1 cellular context compared by ENCODE assay signal in genomic region chr17:4523946-4524345, GRCh38.
TF ChIP-seq lines count a peak whose summit lies in the region.

No MANE protein-coding gene starts in this region.

TF ChIP-seq in HepG2, 621 proteins besides CTCF, POLR2A, EP300 and RAD21:
- TF ChIP-seq MATR3 (CRISPR knock-in tag; IDR thresholded peaks at IDR 0.05) (no peak), FOXC1 (CRISPR knock-in tag; IDR thresholded peaks at IDR 0.05; ENCODE audit: borderline replicate concordance) (no peak), SRSF9 (IDR thresholded peaks at IDR 0.05; ENCODE audit: borderline replicate concordance, insufficient read depth, low read depth, low read length, poor library complexity, severe bottlenecking) (no peak), ZNF768 (CRISPR knock-in tag; IDR thresholded peaks at IDR 0.05) (peak; percentile 89), ZNF430 (CRISPR knock-in tag; IDR thresholded peaks at IDR 0.05) (no peak)
- TF ChIP-seq, protein P1, sequence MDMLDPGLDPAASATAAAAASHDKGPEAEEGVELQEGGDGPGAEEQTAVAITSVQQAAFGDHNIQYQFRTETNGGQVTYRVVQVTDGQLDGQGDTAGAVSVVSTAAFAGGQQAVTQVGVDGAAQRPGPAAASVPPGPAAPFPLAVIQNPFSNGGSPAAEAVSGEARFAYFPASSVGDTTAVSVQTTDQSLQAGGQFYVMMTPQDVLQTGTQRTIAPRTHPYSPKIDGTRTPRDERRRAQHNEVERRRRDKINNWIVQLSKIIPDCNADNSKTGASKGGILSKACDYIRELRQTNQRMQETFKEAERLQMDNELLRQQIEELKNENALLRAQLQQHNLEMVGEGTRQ (IDR thresholded peaks at IDR 0.05; ENCODE audit: low read depth, low read length), result no peak
- TF ChIP-seq, protein P1 (CRISPR knock-in tag; IDR thresholded peaks at IDR 0.05; ENCODE audit: borderline replicate concordance), result no peak
TF ChIP-seq in HepG2: peak in this region for 1.
